ENCODE assay signal across 8 cellular contexts in the genomic region with DNA sequence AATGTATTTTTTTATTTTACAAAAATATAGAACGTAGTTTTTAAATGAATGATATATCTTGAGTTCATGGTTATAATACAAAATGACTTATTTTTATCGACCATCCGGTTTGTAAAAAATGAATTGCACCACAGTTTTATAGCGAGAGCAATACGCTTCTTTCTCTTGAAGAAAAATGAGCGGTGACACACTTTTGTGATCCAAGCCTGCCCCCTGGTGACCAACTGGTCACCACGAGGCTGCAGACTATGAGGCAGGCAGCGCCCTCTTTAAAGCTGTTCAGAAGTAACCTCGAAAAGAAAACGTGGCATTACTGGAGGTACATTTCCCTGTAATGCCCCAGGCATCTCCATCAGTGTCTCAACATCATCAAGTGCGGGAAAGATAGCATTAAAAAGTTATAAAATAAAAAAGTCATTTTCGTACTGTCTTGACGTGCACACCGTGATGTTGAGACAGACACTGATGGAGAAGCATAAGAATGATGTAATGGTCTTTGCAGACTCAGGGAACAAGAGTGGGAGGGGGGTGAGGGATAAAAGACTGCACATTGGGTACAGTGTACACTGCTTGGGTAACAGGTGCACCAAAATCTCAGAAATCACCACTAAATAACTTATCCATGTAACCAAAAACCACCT.
A peak's percentile ranks its signal among the peaks of the same experiment; 100 is the strongest.
DNase-seq lines count a peak whose midpoint lies in the region; ATAC-seq and TF ChIP-seq lines count a peak whose summit lies in the region.

No MANE protein-coding gene starts in this region.

- CTCF ChIA-PET in HEK293T (lab: Yijun Ruan, JAX), result interaction anchor here (0.5 to 2.6 kb wide), 5 partner anchors 136 to 1044 kb away, joined by 3 to 9 read pairs (median 6); no protein-coding TSS in a partner anchor

- DNase-seq in COR-L47 (lab: John Stamatoyannopoulos, UW) (peak; percentile 75), HEK293T (ENCODE audit: extremely low spot score) (peak; percentile 72), NCI-H345 (lab: John Stamatoyannopoulos, UW) (peak; percentile 60), choroid plexus epithelial cell (ENCODE audit: low read depth) (peak; percentile 92), left kidney (ENCODE audit: low read depth, low spot score) (peak; percentile 95)
- peak; percentile 40 for DNase-seq in activated CD4-positive, CD25-positive, alpha-beta regulatory T cell treated with anti-CD3 and anti-CD28 coated beads, Interleukin-2, amount 50 U/mL, for 72 hours
- DNase-seq in stimulated activated CD4-positive, alpha-beta T cell treated with anti-CD3 and anti-CD28 coated beads, Interleukin-4, amount 100 ng/mL, for 1 hour, result peak; percentile 43

- TF ChIP-seq CTCF in choroid plexus epithelial cell (conservative IDR thresholded peaks at IDR 0.05; ENCODE audit: low read depth, low read length), result peak; percentile 95

- peak overlapping the region; percentile 16 for H3K4me3 ChIP-seq in choroid plexus epithelial cell (ENCODE audit: low read depth, low read length)

- no peak for ATAC-seq in GM18517 (IDR thresholded peaks at IDR 0.05; ENCODE audit: unreplicated experiment)

- POLR2A ChIA-PET in HEK293T (lab: Yijun Ruan, JAX), result no interaction called here

TF ChIP-seq in HEK293T, 16 proteins besides CTCF, POLR2A, EP300 and RAD21:
- TF ChIP-seq HDGF (IDR thresholded peaks at IDR 0.05; ENCODE audit: borderline replicate concordance), result no peak
- TF ChIP-seq FOXK2 (IDR thresholded peaks at IDR 0.05), result no peak
- TF ChIP-seq, protein P1, sequence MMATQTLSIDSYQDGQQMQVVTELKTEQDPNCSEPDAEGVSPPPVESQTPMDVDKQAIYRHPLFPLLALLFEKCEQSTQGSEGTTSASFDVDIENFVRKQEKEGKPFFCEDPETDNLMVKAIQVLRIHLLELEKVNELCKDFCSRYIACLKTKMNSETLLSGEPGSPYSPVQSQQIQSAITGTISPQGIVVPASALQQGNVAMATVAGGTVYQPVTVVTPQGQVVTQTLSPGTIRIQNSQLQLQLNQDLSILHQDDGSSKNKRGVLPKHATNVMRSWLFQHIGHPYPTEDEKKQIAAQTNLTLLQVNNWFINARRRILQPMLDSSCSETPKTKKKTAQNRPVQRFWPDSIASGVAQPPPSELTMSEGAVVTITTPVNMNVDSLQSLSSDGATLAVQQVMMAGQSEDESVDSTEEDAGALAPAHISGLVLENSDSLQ (IDR thresholded peaks at IDR 0.05), result no peak
- no peak for TF ChIP-seq SP1 (IDR thresholded peaks at IDR 0.05)
- no peak for TF ChIP-seq ELF4 (IDR thresholded peaks at IDR 0.05)
- no peak for TF ChIP-seq NFRKB (IDR thresholded peaks at IDR 0.05)
- no peak for TF ChIP-seq LEF1 (IDR thresholded peaks at IDR 0.05; ENCODE audit: borderline replicate concordance)
- TF ChIP-seq FOXA1 (IDR thresholded peaks at IDR 0.05), result no peak
- no peak for TF ChIP-seq ARNT (IDR thresholded peaks at IDR 0.05)
- TF ChIP-seq L3MBTL2 (conservative IDR thresholded peaks at IDR 0.05), result no peak
- no peak for TF ChIP-seq FOXM1 (IDR thresholded peaks at IDR 0.05; ENCODE audit: borderline replicate concordance)
- no peak for TF ChIP-seq SUZ12 (IDR thresholded peaks at IDR 0.05)
- TF ChIP-seq BHLHE40 (IDR thresholded peaks at IDR 0.05; ENCODE audit: borderline replicate concordance), result no peak

Comparison
In these comparisons a context has a peak if more than half of its experiments do, and no peak if none do; other contexts are left out.
1. DNase-seq: peak in every context shown above with its lines; median percentile 95 in left kidney; 92 in choroid plexus epithelial cell; 75 in COR-L47; 72 in HEK293T; 60 in NCI-H345; 43 in stimulated activated CD4-positive, alpha-beta T cell treated with anti-CD3 and anti-CD28 coated beads, Interleukin-4, amount 100 ng/mL, for 1 hour; 40 in activated CD4-positive, CD25-positive, alpha-beta regulatory T cell treated with anti-CD3 and anti-CD28 coated beads, Interleukin-2, amount 50 U/mL, for 72 hours.